In genomic region chr2:174224125-174224524, GRCh38 we compare ENCODE assay signal across 1 cellular context.
TF ChIP-seq lines count a peak whose summit lies in the region.

No MANE protein-coding gene starts in this region.

TF ChIP-seq in GM23338, 12 proteins besides CTCF, POLR2A, EP300 and RAD21 (continued from another document):
- TF ChIP-seq ZNF462 (CRISPR knock-in tag; IDR thresholded peaks at IDR 0.05) (no peak), ZNF114 (CRISPR knock-in tag; IDR thresholded peaks at IDR 0.05) (no peak), EZH2 (IDR thresholded peaks at IDR 0.05; ENCODE audit: low read depth, unreplicated experiment) (no peak), STAT1 (IDR thresholded peaks at IDR 0.05; ENCODE audit: unreplicated experiment) (no peak), POLR2AphosphoS5 (IDR thresholded peaks at IDR 0.05; ENCODE audit: low read depth) (no peak), REST (IDR thresholded peaks at IDR 0.05; ENCODE audit: unreplicated experiment) (no peak), CREB1 (CRISPR knock-in tag; IDR thresholded peaks at IDR 0.05; ENCODE audit: low read depth) (no peak)
